9 cellular contexts compared by ENCODE assay signal in the genomic region with DNA sequence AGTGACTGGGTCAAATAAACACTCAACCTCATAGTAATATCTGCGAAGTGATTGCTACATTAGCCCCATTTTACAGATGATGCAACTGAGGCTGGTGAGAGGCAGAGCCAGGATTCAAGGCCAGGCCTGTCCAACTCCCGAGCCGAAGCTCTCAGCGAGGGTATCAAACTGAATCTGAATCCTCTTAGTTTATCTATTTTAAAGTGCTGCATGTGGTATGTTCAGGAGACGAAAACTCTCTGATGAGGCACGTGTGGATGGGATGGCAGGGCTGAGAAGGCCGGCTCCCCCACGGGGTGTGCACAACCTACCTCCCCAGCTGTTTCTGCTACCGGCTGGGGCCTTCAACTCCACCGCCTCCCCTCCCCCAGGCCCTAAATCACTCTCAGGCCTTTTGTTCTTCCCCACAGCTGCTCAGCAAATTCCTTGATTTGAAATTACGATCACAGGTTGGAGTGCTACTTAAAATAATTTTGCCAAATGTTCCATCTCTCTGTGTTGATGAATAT.
DNase-seq lines count a peak whose midpoint lies in the region; ATAC-seq and TF ChIP-seq lines count a peak whose summit lies in the region.
"Had no signal": no experiment of that assay in that cellular context is flagged by ENCODE, and none has a peak within 500 bp of the region (broad histone marks: within the 10 kb centered on the region; RNA-seq: fewer than 3 reads in every experiment).

No MANE protein-coding gene starts in this region.

- H3K27ac Mint-ChIP-seq in Calu3 (ENCODE audit: unreplicated experiment) (peak overlapping the region; percentile 86), nephron progenitor cell (peak overlapping the region; percentile 99)

- H3K4me3 ChIP-seq in Loucy (ENCODE audit: low read length, poor library complexity, severe bottlenecking): no peak overlapping the region
- H3K4me3 ChIP-seq in ascending aorta: no peak overlapping the region

- H2AFZ ChIP-seq in Loucy (ENCODE audit: low read length): no peak overlapping the region

- no peaks in the 10 kb centered on the region for H4K20me1 ChIP-seq in Loucy (ENCODE audit: insufficient read depth, low read length, poor library complexity, severe bottlenecking)

- H3K27me3 ChIP-seq in Loucy (ENCODE audit: insufficient read depth, low read length, poor library complexity, severe bottlenecking) (no peaks in the 10 kb centered on the region), ascending aorta (no peaks in the 10 kb centered on the region)

- H3K4me1 Mint-ChIP-seq in Calu3 (ENCODE audit: low read depth, unreplicated experiment): peaks cover 76% of the 10 kb centered on the region
- peaks cover 98% of the 10 kb centered on the region for H3K4me1 Mint-ChIP-seq in nephron progenitor cell

- TF ChIP-seq CTCF in Calu3 (IDR thresholded peaks at IDR 0.05; ENCODE audit: unreplicated experiment): no peak
- TF ChIP-seq CTCF in Loucy (conservative IDR thresholded peaks at IDR 0.05; ENCODE audit: low read length): no peak
- no peak for TF ChIP-seq CTCF in ascending aorta (IDR thresholded peaks at IDR 0.05)
- no peak for TF ChIP-seq CTCF in nephron progenitor cell (IDR thresholded peaks at IDR 0.05)
- TF ChIP-seq CTCF in GM20000 (IDR thresholded peaks at IDR 0.05; ENCODE audit: extremely low read depth, missing control alignments): no peak

- H3K4me3 Mint-ChIP-seq in Calu3 (ENCODE audit: low read depth, unreplicated experiment) (peak overlapping the region; percentile 46), nephron progenitor cell (peak overlapping the region; percentile 49)

- peak overlapping the region; percentile 8 to 59 for H3K27ac ChIP-seq in ascending aorta
- H3K27ac ChIP-seq: epithelial cell of prostate had no signal

- intact Hi-C loops in Calu3 (cut with micrococcal nuclease; ENCODE audit: unreplicated experiment) (no loop called here), ascending aorta (cut with DNase I) (no loop called here)

- H3K27me3 Mint-ChIP-seq in Calu3 (ENCODE audit: unreplicated experiment): no peaks in the 10 kb centered on the region
- no peaks in the 10 kb centered on the region for H3K27me3 Mint-ChIP-seq in nephron progenitor cell (ENCODE audit: low read depth, poor library complexity)

- ATAC-seq in HG03565 (IDR thresholded peaks at IDR 0.05; ENCODE audit: unreplicated experiment): no peak
- no peak for ATAC-seq in HG02870 (IDR thresholded peaks at IDR 0.05; ENCODE audit: unreplicated experiment)

- H3K36me3 ChIP-seq in Loucy (ENCODE audit: insufficient read depth, low read length) (no peaks in the 10 kb centered on the region), ascending aorta (no peaks in the 10 kb centered on the region)

- DNase-seq in Calu3 (no peak), ascending aorta (ENCODE audit: low spot score in 2 of 2) (peak in 1 of 2 donors; percentile 58), nephron progenitor cell (peak; percentile 63), GM20000 (ENCODE audit: low spot score) (no peak), ureter (ENCODE audit: low spot score) (no peak)

- H3F3A ChIP-seq in Loucy (ENCODE audit: low read depth): no peaks in the 10 kb centered on the region

- H3K9me3 ChIP-seq in Loucy (ENCODE audit: insufficient read depth, low read depth, low read length) (no peaks in the 10 kb centered on the region), ascending aorta (no peaks in the 10 kb centered on the region)

- no peaks in the 10 kb centered on the region for H3K9me2 ChIP-seq in Loucy (replicated peaks; ENCODE audit: low read depth, low read length)

- H3K9me3 Mint-ChIP-seq in Calu3 (ENCODE audit: low read depth, unreplicated experiment) (no peaks in the 10 kb centered on the region), nephron progenitor cell (no peaks in the 10 kb centered on the region)

- H3K79me2 ChIP-seq in Loucy (ENCODE audit: insufficient read depth, low read length): peaks cover 13% of the 10 kb centered on the region; the same call in 1 of the 2 replicates

- peak overlapping the region; percentile 45 for H3K9ac ChIP-seq in Loucy (ENCODE audit: low read depth, low read length, poor library complexity, severe bottlenecking)

- peaks cover 37% of the 10 kb centered on the region for H3K36me3 Mint-ChIP-seq in Calu3 (ENCODE audit: insufficient read depth, unreplicated experiment)
- no peaks in the 10 kb centered on the region for H3K36me3 Mint-ChIP-seq in nephron progenitor cell (ENCODE audit: low read depth)

- BruUV-seq in Calu3 (replicated peaks; lab: Mats Ljungman, UMichigan): no TSS peak

- no peak overlapping the region for H3K4me2 ChIP-seq in Loucy (ENCODE audit: low read depth, low read length, poor library complexity, severe bottlenecking)

- peaks cover 65% of the 10 kb centered on the region for H3K4me1 ChIP-seq in Loucy (ENCODE audit: insufficient read depth, low read length, poor library complexity, severe bottlenecking)
- peaks cover 10 to 24% of the 10 kb centered on the region in 2 donors for H3K4me1 ChIP-seq in ascending aorta

- CTCF ChIA-PET in Calu3 (lab: Charles Lee): interaction anchor here (0.7 to 2.3 kb wide), 11 partner anchors 31 to 1020 kb away, joined by 3 to 9 read pairs (median 4); no protein-coding TSS in a partner anchor
